9 cellular contexts compared by ENCODE assay signal in genomic region chr16:70476272-70477020, GRCh38. TPM values are rescaled to one million over a fixed set of nuclear protein-coding genes. Genes with fewer than 3 reads are reported as not detected.
DNase-seq lines count a peak whose midpoint lies in the region; ATAC-seq and TF ChIP-seq lines count a peak whose summit lies in the region.
"Had no signal": no experiment of that assay in that cellular context is flagged by ENCODE, and none has a peak within 500 bp of the region (broad histone marks: within the 10 kb centered on the region; RNA-seq: fewer than 3 reads in every experiment).

No MANE protein-coding gene starts in this region.

- H3K27ac ChIP-seq in WERI-Rb-1 (peak overlapping the region; percentile 80), tibial artery (peak overlapping the region in 1 of 2 donors; percentile 0)
- H3K27ac ChIP-seq: VCaP had no signal

- intact Hi-C loops in tibial artery (cut with DNase I; ENCODE audit: low total_unique reads) = no loop called here

- TF ChIP-seq CTCF in WERI-Rb-1 (IDR thresholded peaks at IDR 0.05; ENCODE audit: low read depth, low read length) (no peak), fibroblast of villous mesenchyme (IDR thresholded peaks at IDR 0.05; ENCODE audit: insufficient read depth, low read depth, low read length) (no peak), tibial artery (IDR thresholded peaks at IDR 0.05) (no peak)

- DNase-seq in GM03348 (ENCODE audit: low spot score) (peak; percentile 93), WERI-Rb-1 (peak; percentile 33), fibroblast of villous mesenchyme (ENCODE audit: low read depth) (peak; percentile 72), tibial artery (no peak)
- DNase-seq in stimulated activated CD8-positive, alpha-beta memory T cell treated with anti-CD3 and anti-CD28 coated beads, Interleukin-4, amount 100 ng/mL, for 48 hours = peak; percentile 68
- DNase-seq in effector CD4-positive, alpha-beta T cell = no peak

- H3K27me3 ChIP-seq in WERI-Rb-1 (ENCODE audit: insufficient read depth, low read depth, severe bottlenecking) (no peaks in the 10 kb centered on the region), tibial artery (no peaks in the 10 kb centered on the region)

- no peak overlapping the region for H3K4me3 ChIP-seq in WERI-Rb-1 (ENCODE audit: low read depth, low read length)
- no peak overlapping the region for H3K4me3 ChIP-seq in fibroblast of villous mesenchyme (ENCODE audit: low read depth, low read length)
- no peak overlapping the region for H3K4me3 ChIP-seq in tibial artery

- peaks cover 0 to 9% (median 3%) of the 10 kb centered on the region in 4 donors for H3K4me1 ChIP-seq in tibial artery

- ATAC-seq in GM19455 (IDR thresholded peaks at IDR 0.05; ENCODE audit: unreplicated experiment) (peak; percentile 76), HG03442 (IDR thresholded peaks at IDR 0.05; ENCODE audit: unreplicated experiment) (peak; percentile 83)

- H3K9me3 ChIP-seq in WERI-Rb-1 (ENCODE audit: severe bottlenecking) = no peaks in the 10 kb centered on the region
- no peaks in the 10 kb centered on the region for H3K9me3 ChIP-seq in tibial artery

- H3K36me3 ChIP-seq in WERI-Rb-1 (peaks cover 41% of the 10 kb centered on the region), tibial artery (peaks cover 27 to 100% (median 80%) of the 10 kb centered on the region in 3 donors)

RNA-seq across cellular contexts. Expression of gene FCSK, which starts 22.1 kb away (rescaled TPM):
- 9.0 and 9.5 TPM in 2 replicates for total RNA-seq in fibroblast of villous mesenchyme

RNA-seq across cellular contexts. Expression of gene ST3GAL2, which starts 37.5 kb away (rescaled TPM):
- total RNA-seq in fibroblast of villous mesenchyme = 42.7 and 51.2 TPM in 2 replicates

RNA-seq across cellular contexts. Expression of gene COG4, which starts 46.9 kb away (rescaled TPM):
- total RNA-seq in fibroblast of villous mesenchyme = 57.0 and 64.8 TPM in 2 replicates

RNA-seq across cellular contexts. Expression of gene SF3B3, which starts 47.2 kb away (rescaled TPM):
- 111 and 154 TPM in 2 replicates for total RNA-seq in fibroblast of villous mesenchyme

Comparison
In these comparisons a context has a peak if more than half of its experiments do, and no peak if none do; other contexts are left out.
1. DNase-seq: peak in GM03348 (single experiment), WERI-Rb-1 (single experiment), fibroblast of villous mesenchyme (single experiment) and stimulated activated CD8-positive, alpha-beta memory T cell treated with anti-CD3 and anti-CD28 coated beads, Interleukin-4, amount 100 ng/mL, for 48 hours (single experiment); none in tibial artery (0 of 2) and effector CD4-positive, alpha-beta T cell (single experiment).